Comparison of ENCODE assay signal across 8 cellular contexts in the genomic region with DNA sequence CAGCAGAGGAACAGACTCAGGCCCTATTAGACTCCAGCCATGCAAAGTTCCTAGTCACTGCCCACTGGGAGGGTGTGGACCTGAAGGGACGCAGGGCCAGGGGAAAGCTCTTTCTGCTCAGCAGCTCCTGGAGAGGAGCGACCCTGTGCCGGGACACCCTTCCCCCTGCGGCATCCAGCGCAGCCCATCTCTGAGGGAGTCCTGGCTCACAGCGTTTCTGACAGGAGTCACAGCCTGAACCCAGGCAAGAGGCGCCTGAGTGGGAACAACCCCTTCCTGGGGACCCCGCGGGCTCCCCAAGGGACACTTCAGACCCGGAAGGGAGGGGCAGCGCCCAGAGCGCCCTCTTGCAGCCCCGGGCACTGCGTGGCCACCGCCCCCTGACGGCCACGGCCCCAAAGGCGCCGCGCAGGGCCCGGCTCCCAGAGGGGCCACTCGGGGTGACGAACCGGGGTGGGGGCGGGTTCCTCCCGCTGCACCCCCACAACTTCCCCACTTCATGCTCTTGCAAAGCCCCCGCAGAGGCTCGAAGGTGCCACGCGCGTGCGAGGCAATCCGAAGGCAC. TPM values are rescaled to one million over a fixed set of nuclear protein-coding genes. Genes with fewer than 3 reads are reported as not detected.
DNase-seq lines count a peak whose midpoint lies in the region; ATAC-seq, FAIRE-seq and TF ChIP-seq lines count a peak whose summit lies in the region.

No MANE protein-coding gene starts in this region.

- TF ChIP-seq RAD21 in neural cell (conservative IDR thresholded peaks at IDR 0.05) = no peak

- TF ChIP-seq CTCF in D721Med (IDR thresholded peaks at IDR 0.05; ENCODE audit: insufficient read depth, missing control alignments) (peak; percentile 34), fibroblast of the aortic adventitia (IDR thresholded peaks at IDR 0.05; ENCODE audit: insufficient read depth, low read length) (no peak), neural cell (IDR thresholded peaks at IDR 0.05; ENCODE audit: poor library complexity, severe bottlenecking) (peak; percentile 45)

- H3K9me3 ChIP-seq in neural cell (ENCODE audit: low read length) = no peaks in the 10 kb centered on the region

- no peaks in the 10 kb centered on the region for H3F3A ChIP-seq in neural cell (ENCODE audit: insufficient read depth, low read length, poor library complexity, severe bottlenecking)

- TF ChIP-seq EP300 in neural cell (conservative IDR thresholded peaks at IDR 0.05; ENCODE audit: poor library complexity, severe bottlenecking) = no peak

- peak; percentile 68 for DNase-seq in D721Med (ENCODE audit: insufficient read length, low spot score)
- peak; percentile 39 for DNase-seq in LHCN-M2 (ENCODE audit: low read depth)
- peak; percentile 53 to 64 for DNase-seq in activated T-cell treated with anti-CD3 and anti-CD28 coated beads, Interleukin-2, amount 50 U/mL, for 48 hours
- peak; percentile 36 for DNase-seq in fibroblast of the aortic adventitia (ENCODE audit: low read depth)
- DNase-seq in NCI-H1105 treated with DMSO at 0.1 percent for 48 hours (lab: John Stamatoyannopoulos, UW) = no peak
- DNase-seq in activated CD4-positive, CD25-positive, alpha-beta regulatory T cell treated with anti-CD3 and anti-CD28 coated beads, Interleukin-2, amount 50 U/mL, for 72 hours = no peak

- H3K27me3 ChIP-seq in neural cell (ENCODE audit: insufficient read depth, low read depth, low read length) = no peaks in the 10 kb centered on the region

- peak overlapping the region; percentile 86 for H3K27ac ChIP-seq in neural cell (ENCODE audit: low read length)

- H4K20me1 ChIP-seq in neural cell (ENCODE audit: insufficient read depth) = no peaks in the 10 kb centered on the region

- H3K36me3 ChIP-seq in neural cell (ENCODE audit: insufficient read depth, low read length) = no peaks in the 10 kb centered on the region

- peak overlapping the region; percentile 87 for H3K4me3 ChIP-seq in fibroblast of the aortic adventitia (ENCODE audit: low read depth, low read length)
- H3K4me3 ChIP-seq in neural cell (ENCODE audit: low read length) = peak overlapping the region; percentile 98

- H3K9ac ChIP-seq in neural cell (ENCODE audit: low read length) = peak overlapping the region; percentile 96

- no peaks in the 10 kb centered on the region for H3K9me2 ChIP-seq in neural cell (ENCODE audit: insufficient read depth, low read length)

- no peak overlapping the region for H2AFZ ChIP-seq in neural cell (ENCODE audit: low read depth, low read length)

- H3K4me2 ChIP-seq in neural cell (ENCODE audit: low read length) = peak overlapping the region; percentile 76

- peak; percentile 13 for ATAC-seq in GM21447 (IDR thresholded peaks at IDR 0.05; ENCODE audit: unreplicated experiment)

- peaks cover 42% of the 10 kb centered on the region for H3K79me2 ChIP-seq in neural cell (replicated peaks; ENCODE audit: insufficient read depth, low read length)

- no peak for FAIRE-seq in D721Med (lab: Jason Lieb, UNC)

TF ChIP-seq in neural cell, 6 proteins besides CTCF, POLR2A, EP300 and RAD21:
- TF ChIP-seq, protein P1, sequence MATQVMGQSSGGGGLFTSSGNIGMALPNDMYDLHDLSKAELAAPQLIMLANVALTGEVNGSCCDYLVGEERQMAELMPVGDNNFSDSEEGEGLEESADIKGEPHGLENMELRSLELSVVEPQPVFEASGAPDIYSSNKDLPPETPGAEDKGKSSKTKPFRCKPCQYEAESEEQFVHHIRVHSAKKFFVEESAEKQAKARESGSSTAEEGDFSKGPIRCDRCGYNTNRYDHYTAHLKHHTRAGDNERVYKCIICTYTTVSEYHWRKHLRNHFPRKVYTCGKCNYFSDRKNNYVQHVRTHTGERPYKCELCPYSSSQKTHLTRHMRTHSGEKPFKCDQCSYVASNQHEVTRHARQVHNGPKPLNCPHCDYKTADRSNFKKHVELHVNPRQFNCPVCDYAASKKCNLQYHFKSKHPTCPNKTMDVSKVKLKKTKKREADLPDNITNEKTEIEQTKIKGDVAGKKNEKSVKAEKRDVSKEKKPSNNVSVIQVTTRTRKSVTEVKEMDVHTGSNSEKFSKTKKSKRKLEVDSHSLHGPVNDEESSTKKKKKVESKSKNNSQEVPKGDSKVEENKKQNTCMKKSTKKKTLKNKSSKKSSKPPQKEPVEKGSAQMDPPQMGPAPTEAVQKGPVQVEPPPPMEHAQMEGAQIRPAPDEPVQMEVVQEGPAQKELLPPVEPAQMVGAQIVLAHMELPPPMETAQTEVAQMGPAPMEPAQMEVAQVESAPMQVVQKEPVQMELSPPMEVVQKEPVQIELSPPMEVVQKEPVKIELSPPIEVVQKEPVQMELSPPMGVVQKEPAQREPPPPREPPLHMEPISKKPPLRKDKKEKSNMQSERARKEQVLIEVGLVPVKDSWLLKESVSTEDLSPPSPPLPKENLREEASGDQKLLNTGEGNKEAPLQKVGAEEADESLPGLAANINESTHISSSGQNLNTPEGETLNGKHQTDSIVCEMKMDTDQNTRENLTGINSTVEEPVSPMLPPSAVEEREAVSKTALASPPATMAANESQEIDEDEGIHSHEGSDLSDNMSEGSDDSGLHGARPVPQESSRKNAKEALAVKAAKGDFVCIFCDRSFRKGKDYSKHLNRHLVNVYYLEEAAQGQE (IDR thresholded peaks at IDR 0.05; ENCODE audit: borderline replicate concordance) = no peak
- TF ChIP-seq SMC3 (conservative IDR thresholded peaks at IDR 0.05; ENCODE audit: poor library complexity) (peak; percentile 16), MXI1 (conservative IDR thresholded peaks at IDR 0.05; ENCODE audit: poor library complexity, severe bottlenecking) (no peak), POLR2AphosphoS5 (IDR thresholded peaks at IDR 0.05) (peak; percentile 10), EZH2 (IDR thresholded peaks at IDR 0.05; ENCODE audit: borderline replicate concordance, insufficient read depth, low read length, poor library complexity, severe bottlenecking) (no peak), TAF1 (IDR thresholded peaks at IDR 0.05; ENCODE audit: low read depth) (no peak)

RNA-seq across cellular contexts. Expression of a gene that starts 0.9 kb away (rescaled TPM):
- total RNA-seq in LHCN-M2 (2014; rRNA removed) = 17.4 and 22.8 TPM in 2 replicates
- 24.9 TPM for polyA plus RNA-seq in LHCN-M2 (2012)
- total RNA-seq in fibroblast of the aortic adventitia (ENCODE audit: low replicate concordance) = 4.0 and 16.0 TPM in 2 replicates
- 58.9 and 66.8 TPM in 2 replicates for polyA plus RNA-seq in neural cell
- polyA minus RNA-seq in neural cell = 20.3 and 26.5 TPM in 2 replicates

RNA-seq across cellular contexts. Expression of a gene that starts 14.4 kb away (rescaled TPM):
- total RNA-seq in LHCN-M2 (2014; rRNA removed) (10.7 and 13.2 TPM in 2 replicates), fibroblast of the aortic adventitia (ENCODE audit: low replicate concordance) (7.9 and 12.3 TPM in 2 replicates)
- 13.0 TPM for polyA plus RNA-seq in LHCN-M2 (2012)
- polyA plus RNA-seq in neural cell = 21.6 and 25.7 TPM in 2 replicates
- 25.4 and 29.0 TPM in 2 replicates for polyA minus RNA-seq in neural cell

RNA-seq across cellular contexts. Expression of a gene that starts 24.1 kb away (rescaled TPM):
- 1.2 and 3.1 TPM in 2 replicates for total RNA-seq in LHCN-M2 (2014; rRNA removed)
- 2.7 TPM for polyA plus RNA-seq in LHCN-M2 (2012)
- 0.16 and 2.3 TPM in 2 replicates for total RNA-seq in fibroblast of the aortic adventitia (ENCODE audit: low replicate concordance)
- 23.3 and 28.7 TPM in 2 replicates for polyA plus RNA-seq in neural cell
- polyA minus RNA-seq in neural cell = 10.7 and 15.9 TPM in 2 replicates

RNA-seq across cellular contexts. Expression of a gene that starts 25.6 kb away (rescaled TPM):
- total RNA-seq in LHCN-M2 (2014; rRNA removed) = 50.1 and 60.4 TPM in 2 replicates
- 64.7 TPM for polyA plus RNA-seq in LHCN-M2 (2012)
- 55.4 and 120 TPM in 2 replicates for total RNA-seq in fibroblast of the aortic adventitia (ENCODE audit: low replicate concordance)
- polyA plus RNA-seq in neural cell = 91.9 and 94.4 TPM in 2 replicates
- 131 and 133 TPM in 2 replicates for polyA minus RNA-seq in neural cell

Comparison
In these comparisons a context has a peak if more than half of its experiments do, and no peak if none do; other contexts are left out.
1. DNase-seq: peak in D721Med (single experiment), LHCN-M2 (single experiment), activated T-cell treated with anti-CD3 and anti-CD28 coated beads, Interleukin-2, amount 50 U/mL, for 48 hours (2 of 2) and fibroblast of the aortic adventitia (single experiment); none in NCI-H1105 treated with DMSO at 0.1 percent for 48 hours (single experiment) and activated CD4-positive, CD25-positive, alpha-beta regulatory T cell treated with anti-CD3 and anti-CD28 coated beads, Interleukin-2, amount 50 U/mL, for 72 hours (single experiment).